ENCODE assay signal across 8 cellular contexts in the genomic region with DNA sequence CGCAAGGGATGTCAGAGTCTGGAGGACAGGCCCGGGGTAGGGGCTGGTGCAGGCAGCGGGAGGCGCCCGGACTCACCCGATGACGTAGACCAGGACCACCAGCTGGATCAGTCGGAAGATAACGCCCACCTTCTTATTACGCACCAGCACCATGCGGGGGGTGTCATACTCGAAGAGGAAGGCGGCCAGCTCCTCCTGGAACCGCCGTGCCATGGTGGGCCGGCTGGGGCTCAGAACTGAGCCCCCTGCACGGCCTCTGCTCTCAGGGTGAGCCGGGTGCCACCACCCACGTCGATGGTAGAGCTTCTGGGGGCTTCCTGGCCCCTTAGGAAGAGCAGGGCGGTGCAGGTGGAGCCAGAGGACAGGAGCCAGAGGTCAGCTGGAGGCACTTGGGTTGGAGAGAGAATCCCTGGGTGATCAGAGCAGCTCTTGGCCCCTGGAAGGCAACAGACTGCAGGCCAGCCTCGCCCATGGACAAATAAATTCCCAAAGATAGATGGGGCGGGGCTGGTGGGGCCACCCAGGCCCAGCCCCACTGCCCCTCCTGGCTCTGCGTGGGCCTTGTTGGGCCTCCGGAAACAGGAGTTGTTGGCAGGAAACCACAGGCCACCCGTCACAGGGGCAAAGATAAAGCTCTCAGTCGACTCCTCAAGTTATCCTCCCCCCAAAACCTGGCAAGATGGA. TPM values are rescaled to one million over a fixed set of nuclear protein-coding genes. Genes with fewer than 3 reads are reported as not detected.
DNase-seq lines count a peak whose midpoint lies in the region; ATAC-seq and TF ChIP-seq lines count a peak whose summit lies in the region.

A gene (minus strand): TSS at position 453 of the 684 bp plus-strand sequence. CDS start 240 bp downstream, at position 213.

- TF ChIP-seq CTCF in uterus (IDR thresholded peaks at IDR 0.05) = no peak
- TF ChIP-seq CTCF in GM13977 (IDR thresholded peaks at IDR 0.05; ENCODE audit: extremely low read depth, insufficient read depth, missing control alignments) = no peak

- H2BK15ac ChIP-seq in mesenchymal stem cell (ENCODE audit: low read depth, poor library complexity, severe bottlenecking) = peak within 1 kb of the TSS; percentile 48

- peak within 1 kb of the TSS in 1 of 2 experiments; percentile 21 for H3K4ac ChIP-seq in mesenchymal stem cell (ENCODE audit: low read depth in 1 of 2, low read length in 2 of 2)

- no peak within 1 kb of the TSS for H2BK120ac ChIP-seq in mesenchymal stem cell (ENCODE audit: low read depth, low read length)

- H3K23ac ChIP-seq in mesenchymal stem cell (ENCODE audit: low read length in 2 of 2) = no peak within 1 kb of the TSS

- peak within 1 kb of the TSS; percentile 63 for H3K27ac Mint-ChIP-seq in activated T-cell treated with anti-CD3 and anti-CD28 coated beads, Interleukin-2, amount 50 U/mL, for 24 hours

- H2AFZ ChIP-seq in mesenchymal stem cell (ENCODE audit: low read depth, low read length) = no peak within 1 kb of the TSS

- peak within 1 kb of the TSS in 1 of 2 experiments; percentile 54 for H2BK12ac ChIP-seq in mesenchymal stem cell (ENCODE audit: low read length in 2 of 2)

- no peak for ATAC-seq in HG02798 (IDR thresholded peaks at IDR 0.05; ENCODE audit: poor library complexity, unreplicated experiment)
- no peak for ATAC-seq in HG02852 (IDR thresholded peaks at IDR 0.05; ENCODE audit: unreplicated experiment)

- TF ChIP-seq POLR2A in uterus (IDR thresholded peaks at IDR 0.05) = no peak

- H3K4me3 ChIP-seq in mesenchymal stem cell (ENCODE audit: insufficient read depth in 1 of 2, low read depth in 1 of 2, low read length in 2 of 2) = no peak within 1 kb of the TSS
- no peak within 1 kb of the TSS for H3K4me3 ChIP-seq in uterus

- in situ Hi-C loops in GM13977 (cut with MboI; ENCODE audit: low pct_unique_long_range_greater_than_20kb, low sequenced_read_pairs, unreplicated experiment) = loop anchor here (10.0 kb wide), 1 partner anchor 79 kb away; no protein-coding TSS in a partner anchor

- no peak within 1 kb of the TSS for H2BK5ac ChIP-seq in mesenchymal stem cell (ENCODE audit: low read depth, low read length, poor library complexity, severe bottlenecking)

- intact Hi-C loops in uterus (cut with DNase I; ENCODE audit: low total_unique reads) = no loop called here

- peaks cover 40% of the 10 kb centered on the region for H3K4me1 Mint-ChIP-seq in activated T-cell treated with anti-CD3 and anti-CD28 coated beads, Interleukin-2, amount 50 U/mL, for 24 hours (ENCODE audit: low read depth)

- no peaks in the 10 kb centered on the region for H3K36me3 Mint-ChIP-seq in activated T-cell treated with anti-CD3 and anti-CD28 coated beads, Interleukin-2, amount 50 U/mL, for 24 hours (ENCODE audit: low read depth)

- WGBS in mesenchymal stem cell = 89% methylated on average over 27 of the region's 27 CpGs

- H3K14ac ChIP-seq in mesenchymal stem cell (ENCODE audit: low read length in 2 of 2) = no peak within 1 kb of the TSS

- peak within 1 kb of the TSS; percentile 45 for H4K91ac ChIP-seq in mesenchymal stem cell (ENCODE audit: low read length)

- no peak within 1 kb of the TSS for H2AK5ac ChIP-seq in mesenchymal stem cell (ENCODE audit: low read length, severe bottlenecking)

- H3K27me3 ChIP-seq in mesenchymal stem cell (ENCODE audit: control insufficient read depth in 1 of 2, insufficient read depth in 1 of 2, low read length in 2 of 2) (peaks cover 0 to 22% of the 10 kb centered on the region in 2 experiments), uterus (no peaks in the 10 kb centered on the region)

- no peaks in the 10 kb centered on the region for H3K27me3 Mint-ChIP-seq in activated T-cell treated with anti-CD3 and anti-CD28 coated beads, Interleukin-2, amount 50 U/mL, for 24 hours

- no peaks in the 10 kb centered on the region for H3K79me1 ChIP-seq in mesenchymal stem cell (replicated peaks; ENCODE audit: low read length, poor library complexity, severe bottlenecking)

- no peaks in the 10 kb centered on the region for H3K9me3 Mint-ChIP-seq in activated T-cell treated with anti-CD3 and anti-CD28 coated beads, Interleukin-2, amount 50 U/mL, for 24 hours

- no peak within 1 kb of the TSS for H3K27ac ChIP-seq in mesenchymal stem cell (ENCODE audit: low read length, poor library complexity, severe bottlenecking)
- H3K27ac ChIP-seq in uterus = peak within 1 kb of the TSS; percentile 13 to 37

- H4K8ac ChIP-seq in mesenchymal stem cell (ENCODE audit: low read length) = no peak within 1 kb of the TSS

- no peak within 1 kb of the TSS for H3K9ac ChIP-seq in mesenchymal stem cell (ENCODE audit: low read length)

- H3K9me3 ChIP-seq in mesenchymal stem cell (ENCODE audit: control insufficient read depth, low read length) (no peaks in the 10 kb centered on the region), uterus (no peaks in the 10 kb centered on the region)

- DNase-seq in stimulated activated CD4-positive, alpha-beta T cell treated with anti-CD3 and anti-CD28 coated beads, Interleukin-4, amount 100 ng/mL, for 24 hours = peak; percentile 28
- no peak for DNase-seq in stimulated activated CD4-positive, alpha-beta T cell treated with anti-CD3 and anti-CD28 coated beads, Interleukin-12 subunit alpha, Interleukin-12 subunit beta, amount 100 ng/mL, for 4 hours
- DNase-seq in activated T-cell treated with anti-CD3 and anti-CD28 coated beads, Interleukin-2, amount 50 U/mL, for 24 hours = peak; percentile 58
- DNase-seq in mesenchymal stem cell (no peak), uterus (no peak), GM13977 (ENCODE audit: low spot score) (no peak)

- H3K18ac ChIP-seq in mesenchymal stem cell (ENCODE audit: low read depth in 1 of 2, low read length in 2 of 2) = peak within 1 kb of the TSS; percentile 38 to 61

- H3K36me3 ChIP-seq in mesenchymal stem cell (ENCODE audit: control insufficient read depth in 1 of 2, insufficient read depth in 2 of 2, low read depth in 1 of 2, low read length in 2 of 2) = no peaks in the 10 kb centered on the region
- H3K36me3 ChIP-seq in uterus = no peaks in the 10 kb centered on the region

- H3K4me1 ChIP-seq in mesenchymal stem cell (ENCODE audit: control insufficient read depth, insufficient read depth, low read depth, low read length) = peaks cover 3% of the 10 kb centered on the region
- no peaks in the 10 kb centered on the region for H3K4me1 ChIP-seq in uterus

- peak within 1 kb of the TSS; percentile 23 for H3K4me3 Mint-ChIP-seq in activated T-cell treated with anti-CD3 and anti-CD28 coated beads, Interleukin-2, amount 50 U/mL, for 24 hours

- H3K4me2 ChIP-seq in mesenchymal stem cell (ENCODE audit: low read length, poor library complexity, severe bottlenecking) = no peak within 1 kb of the TSS

RNA-seq across cellular contexts. Expression of the gene that starts here (rescaled TPM):
- polyA plus RNA-seq in mesenchymal stem cell (2013, experiment 1 of 2) = 0.47 TPM
- 0.49 TPM for polyA plus RNA-seq in mesenchymal stem cell (2013, experiment 2 of 2)
- total RNA-seq in uterus = 10 to 100 TPM in 2 of 4 donors, 1 to 10 TPM in 2; 1.2 to 18.8 (median 9.9) TPM

Comparison
In these comparisons a context has a peak if more than half of its experiments do, and no peak if none do; other contexts are left out.
1. DNase-seq: peak in stimulated activated CD4-positive, alpha-beta T cell treated with anti-CD3 and anti-CD28 coated beads, Interleukin-4, amount 100 ng/mL, for 24 hours (single experiment) and activated T-cell treated with anti-CD3 and anti-CD28 coated beads, Interleukin-2, amount 50 U/mL, for 24 hours (single experiment); none in stimulated activated CD4-positive, alpha-beta T cell treated with anti-CD3 and anti-CD28 coated beads, Interleukin-12 subunit alpha, Interleukin-12 subunit beta, amount 100 ng/mL, for 4 hours (single experiment), mesenchymal stem cell (single experiment), uterus (0 of 2) and GM13977 (single experiment).